Comparison of ENCODE assay signal across 19 cellular contexts in genomic region chr2:34719195-34719594, GRCh38.
DNase-seq lines count a peak whose midpoint lies in the region; ATAC-seq and TF ChIP-seq lines count a peak whose summit lies in the region.
"Had no signal": no experiment of that assay in that cellular context is flagged by ENCODE, and none has a peak within 500 bp of the region (broad histone marks: within the 10 kb centered on the region; RNA-seq: fewer than 3 reads in every experiment).

No MANE protein-coding gene starts in this region.

- CTCF ChIA-PET in HEK293T (lab: Yijun Ruan, JAX) = no interaction called here

- H3K9me3 Mint-ChIP-seq in endodermal cell = peaks cover 28% of the 10 kb centered on the region

- DNase-seq in HEK293T (ENCODE audit: extremely low spot score) (peak; percentile 11), RPMI8226 (peak; percentile 37), endodermal cell (no peak), LoVo (ENCODE audit: low spot score) (no peak), colonic mucosa (no peak)
- DNase-seq: ACHN; BE2C; C1 segment of cervical spinal cord; Caco-2; CD4-positive, alpha-beta T cell; DMS79; GF-D8; GM23248; HCEC 1CT; HFFc6; KG1 had no signal

- peaks cover 27% of the 10 kb centered on the region for H3K9me3 ChIP-seq in endodermal cell (ENCODE audit: control insufficient read depth, low read length)
- H3K9me3 ChIP-seq in colonic mucosa = no peaks in the 10 kb centered on the region
- H3K9me3 ChIP-seq: BE2C, Caco-2 had no signal

- no peak overlapping the region for H3K4me3 Mint-ChIP-seq in endodermal cell
- H3K4me3 Mint-ChIP-seq: CD4-positive, alpha-beta T cell; HFFc6; IgD-negative memory B cell had no signal

- peaks cover 24% of the 10 kb centered on the region for H3K4me1 Mint-ChIP-seq in endodermal cell
- H3K4me1 Mint-ChIP-seq: IgD-negative memory B cell had no signal

- WGBS in endodermal cell (ENCODE audit: insufficient coverage in 1 of 2, insufficient read length in 1 of 2), 2 experiments = 84 to 100% methylated on average over 2 to 7 of the region's 7 CpGs

- no peak for TF ChIP-seq CTCF in endodermal cell (conservative IDR thresholded peaks at IDR 0.05)
- no peak for TF ChIP-seq CTCF in colonic mucosa (IDR thresholded peaks at IDR 0.05)

- no peak for ATAC-seq in GM18517 (IDR thresholded peaks at IDR 0.05; ENCODE audit: unreplicated experiment)
- ATAC-seq: HepG2 had no signal

- H3K9ac ChIP-seq in endodermal cell (ENCODE audit: extremely low read depth, low read length, poor library complexity, severe bottlenecking) (peak overlapping the region; percentile 44), colonic mucosa (ENCODE audit: low read depth in 2 of 2, low read length in 2 of 2) (no peak overlapping the region)
- H3K9ac ChIP-seq: GM23248 had no signal

- H3K4me1 ChIP-seq in endodermal cell (ENCODE audit: control insufficient read depth, insufficient read depth, low read length) = peaks cover 8% of the 10 kb centered on the region
- no peaks in the 10 kb centered on the region for H3K4me1 ChIP-seq in colonic mucosa
- H3K4me1 ChIP-seq: BE2C, Caco-2 had no signal

- H3K36me3 ChIP-seq in endodermal cell (ENCODE audit: control insufficient read depth, insufficient read depth, low read length) (no peaks in the 10 kb centered on the region), colonic mucosa (no peaks in the 10 kb centered on the region)
- H3K36me3 ChIP-seq: BE2C had no signal

- H3K36me3 Mint-ChIP-seq in endodermal cell (ENCODE audit: low read depth) = peaks cover 13% of the 10 kb centered on the region

- no peak overlapping the region for H3K4me3 ChIP-seq in endodermal cell (ENCODE audit: low read length)
- H3K4me3 ChIP-seq in colonic mucosa = no peak overlapping the region
- H3K4me3 ChIP-seq: GM23248 had no signal

- POLR2A ChIA-PET in HEK293T (lab: Yijun Ruan, JAX) = no interaction called here

- H3K27me3 ChIP-seq in endodermal cell (ENCODE audit: control insufficient read depth, insufficient read depth, low read length, poor library complexity, severe bottlenecking) (no peaks in the 10 kb centered on the region), colonic mucosa (no peaks in the 10 kb centered on the region)
- H3K27me3 ChIP-seq: BE2C had no signal

- intact Hi-C loops in colonic mucosa (cut with DNase I) = no loop called here

- H3K27ac ChIP-seq in endodermal cell (ENCODE audit: low read depth, low read length) (no peak overlapping the region), colonic mucosa (no peak overlapping the region)
- H3K27ac ChIP-seq: GM23248 had no signal

- no peaks in the 10 kb centered on the region for H3K27me3 Mint-ChIP-seq in endodermal cell (ENCODE audit: insufficient read depth)
- H3K27me3 Mint-ChIP-seq: CD4-positive, alpha-beta T cell; IgD-negative memory B cell had no signal

- peak overlapping the region; percentile 97 for H3K27ac Mint-ChIP-seq in endodermal cell
- H3K27ac Mint-ChIP-seq: CD4-positive, alpha-beta T cell; HFFc6; IgD-negative memory B cell had no signal

TF ChIP-seq in HEK293T, 16 proteins besides CTCF, POLR2A, EP300 and RAD21:
- no peak for TF ChIP-seq SUZ12 (IDR thresholded peaks at IDR 0.05)
- TF ChIP-seq ZNF384 (IDR thresholded peaks at IDR 0.05) = no peak
- no peak for TF ChIP-seq BHLHE40 (IDR thresholded peaks at IDR 0.05; ENCODE audit: borderline replicate concordance)
- TF ChIP-seq ARNT (IDR thresholded peaks at IDR 0.05) = no peak
- TF ChIP-seq L3MBTL2 (conservative IDR thresholded peaks at IDR 0.05) = no peak
- TF ChIP-seq TARDBP (IDR thresholded peaks at IDR 0.05) = no peak
- no peak for TF ChIP-seq SP1 (IDR thresholded peaks at IDR 0.05)
- TF ChIP-seq HDGF (IDR thresholded peaks at IDR 0.05; ENCODE audit: borderline replicate concordance) = no peak
- no peak for TF ChIP-seq ELF4 (IDR thresholded peaks at IDR 0.05)
- no peak for TF ChIP-seq LEF1 (IDR thresholded peaks at IDR 0.05; ENCODE audit: borderline replicate concordance)
- TF ChIP-seq, protein P1, sequence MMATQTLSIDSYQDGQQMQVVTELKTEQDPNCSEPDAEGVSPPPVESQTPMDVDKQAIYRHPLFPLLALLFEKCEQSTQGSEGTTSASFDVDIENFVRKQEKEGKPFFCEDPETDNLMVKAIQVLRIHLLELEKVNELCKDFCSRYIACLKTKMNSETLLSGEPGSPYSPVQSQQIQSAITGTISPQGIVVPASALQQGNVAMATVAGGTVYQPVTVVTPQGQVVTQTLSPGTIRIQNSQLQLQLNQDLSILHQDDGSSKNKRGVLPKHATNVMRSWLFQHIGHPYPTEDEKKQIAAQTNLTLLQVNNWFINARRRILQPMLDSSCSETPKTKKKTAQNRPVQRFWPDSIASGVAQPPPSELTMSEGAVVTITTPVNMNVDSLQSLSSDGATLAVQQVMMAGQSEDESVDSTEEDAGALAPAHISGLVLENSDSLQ (IDR thresholded peaks at IDR 0.05) = no peak
- no peak for TF ChIP-seq CTBP1 (IDR thresholded peaks at IDR 0.05; ENCODE audit: borderline replicate concordance)
- TF ChIP-seq NFRKB (IDR thresholded peaks at IDR 0.05) = no peak
- no peak for TF ChIP-seq FOXK2 (IDR thresholded peaks at IDR 0.05)
- no peak for TF ChIP-seq FOXM1 (IDR thresholded peaks at IDR 0.05; ENCODE audit: borderline replicate concordance)
- no peak for TF ChIP-seq FOXA1 (IDR thresholded peaks at IDR 0.05)

Comparison
In these comparisons a context has a peak if more than half of its experiments do, and no peak if none do; other contexts are left out.
1. DNase-seq: peak in HEK293T (single experiment) and RPMI8226 (single experiment); none in endodermal cell (single experiment), LoVo (single experiment) and colonic mucosa (single experiment).